Comparison of ENCODE assay signal across 21 cellular contexts in genomic region chr4:183903021-183903760, GRCh38. TPM values are rescaled to one million over a fixed set of nuclear protein-coding genes. Genes with fewer than 3 reads are reported as not detected.
DNase-seq lines count a peak whose midpoint lies in the region; ATAC-seq and TF ChIP-seq lines count a peak whose summit lies in the region.
"Had no signal": no experiment of that assay in that cellular context is flagged by ENCODE, and none has a peak within 500 bp of the region (broad histone marks: within the 10 kb centered on the region; RNA-seq: fewer than 3 reads in every experiment).

No MANE protein-coding gene starts in this region.

- DNase-seq in DMS53 (lab: John Stamatoyannopoulos, UW), result peak; percentile 11
- DNase-seq in DMS53 treated with DMSO at 0.1 percent for 48 hours (lab: John Stamatoyannopoulos, UW; ENCODE audit: unreplicated experiment), result no peak
- DNase-seq in caudate nucleus (lab: John Stamatoyannopoulos, UW), result peak in 19 of 61 donors; percentile 2 to 45 (median 17)
- peak in 29 of 42 donors; percentile 7 to 74 (median 37) for DNase-seq in head of caudate nucleus
- DNase-seq in pons (ENCODE audit: low spot score), result peak; percentile 64
- no peak for DNase-seq in NCI-H1417 treated with DMSO at 0.1 percent for 48 hours (lab: John Stamatoyannopoulos, UW)
- no peak for DNase-seq in adrenal gland
- DNase-seq: BE2C; CD4-positive, CD25-positive, alpha-beta regulatory T cell; HCEC 1CT; NCI-H1048; NCI-H1694 treated with DMSO at 0.1 percent for 48 hours; NCI-H2081; NCI-H2227 treated with DMSO at 0.1 percent for 48 hours; NCI-H526 treated with DMSO at 0.1 percent for 48 hours; SIG-M5; SK-N-SH had no signal

- no peak overlapping the region for H3K4me3 ChIP-seq in adrenal gland

- WGBS in adrenal gland, 4 donors, result 81 to 93% (median 89%) methylated on average over 6 of the region's 6 CpGs

- intact Hi-C loops in head of caudate nucleus (cut with DNase I) (no loop called here), adrenal gland (cut with DNase I) (no loop called here)

- H3K27me3 ChIP-seq in adrenal gland, result peaks cover 6% of the 10 kb centered on the region
- H3K27me3 ChIP-seq: BE2C had no signal

- no peaks in the 10 kb centered on the region for H3K36me3 ChIP-seq in adrenal gland (replicated peaks in 1 of 2)
- H3K36me3 ChIP-seq: BE2C had no signal

- peaks cover 5 to 17% of the 10 kb centered on the region in 2 donors for H3K4me1 ChIP-seq in adrenal gland (replicated peaks in 1 of 2)

- TF ChIP-seq CTCF in adrenal gland (IDR thresholded peaks at IDR 0.05), result no peak

- no peak for TF ChIP-seq POLR2A in adrenal gland (IDR thresholded peaks at IDR 0.05)

- H3K27ac ChIP-seq in caudate nucleus (ENCODE audit: low read depth, low read length) (peak overlapping the region; percentile 22), adrenal gland (no peak overlapping the region)
- H3K27ac ChIP-seq: 22Rv1, KMS-11 had no signal

- no peak for ATAC-seq in GM21515 (IDR thresholded peaks at IDR 0.05; ENCODE audit: unreplicated experiment)

- no peaks in the 10 kb centered on the region for H3K9me3 ChIP-seq in adrenal gland (replicated peaks in 1 of 3)
- H3K9me3 ChIP-seq: BE2C, SK-N-SH had no signal

RNA-seq across cellular contexts. Expression of gene STOX2, which starts 1.9 kb away (rescaled TPM):
- total RNA-seq in adrenal gland, result 10 to 100 TPM in 1 of 8 donors, 1 to 10 TPM in 7; 3.3 to 12.9 (median 5.2) TPM
- polyA plus RNA-seq in adrenal gland, result 1 to 10 TPM; 1.1 to 6.6 (median 2.6) TPM
- total RNA-seq: CD4-positive, CD25-positive, alpha-beta regulatory T cell had no signal
- polyA plus RNA-seq: CD4-positive, CD25-positive, alpha-beta regulatory T cell; IgD-negative memory B cell had no signal

Comparison
In these comparisons a context has a peak if more than half of its experiments do, and no peak if none do; other contexts are left out.
1. DNase-seq: peak in DMS53 (single experiment), head of caudate nucleus (29 of 42) and pons (single experiment); none in DMS53 treated with DMSO at 0.1 percent for 48 hours (single experiment), NCI-H1417 treated with DMSO at 0.1 percent for 48 hours (single experiment) and adrenal gland (0 of 7).